Comparison of ENCODE assay signal across 8 cellular contexts in genomic region chr6:117601811-117602150, GRCh38. TPM values are rescaled to one million over a fixed set of nuclear protein-coding genes. Genes with fewer than 3 reads are reported as not detected.
DNase-seq lines count a peak whose midpoint lies in the region; ATAC-seq, FAIRE-seq and TF ChIP-seq lines count a peak whose summit lies in the region.

No MANE protein-coding gene starts in this region.

- TF ChIP-seq RAD21 in A549 (conservative IDR thresholded peaks at IDR 0.05 in 1 of 2, IDR thresholded peaks at IDR 0.05 in 1 of 2): no peak

- H3K9ac ChIP-seq in fibroblast of lung (ENCODE audit: insufficient read depth, low read length): peak overlapping the region; percentile 77

- POLR2A ChIA-PET in A549 (lab: Yijun Ruan, JAX): interaction anchor here (0.9 to 1.6 kb wide), 5 partner anchors 11 to 161 kb away, joined by 3 to 17 read pairs (median 4); no protein-coding TSS in a partner anchor

- peak overlapping the region; percentile 67 for H2AFZ ChIP-seq in fibroblast of lung (ENCODE audit: low read length)

- no peak for TF ChIP-seq CTCF in A549 (IDR thresholded peaks at IDR 0.05)
- TF ChIP-seq CTCF in fibroblast of lung (conservative IDR thresholded peaks at IDR 0.05 in 1 of 2, IDR thresholded peaks at IDR 0.05 in 1 of 2; ENCODE audit: low read depth in 1 of 2, low read length in 2 of 2): no peak
- no peak for TF ChIP-seq CTCF in osteocyte (IDR thresholded peaks at IDR 0.05)

- H3K36me3 ChIP-seq in fibroblast of lung (ENCODE audit: control insufficient read depth, insufficient read depth, low read length): no peaks in the 10 kb centered on the region

- 2% methylated on average over 5 of the region's 12 CpGs for WGBS in A549 (ENCODE audit: missing lambda C conversion rate)

- H3K9me3 ChIP-seq in A549 (peaks cover 9% of the 10 kb centered on the region; the same call in 2 of the 3 replicates), fibroblast of lung (ENCODE audit: control insufficient read depth, insufficient read depth, low read depth, low read length) (no peaks in the 10 kb centered on the region)

- H3K36me3 Mint-ChIP-seq in osteocyte (ENCODE audit: unreplicated experiment): peaks cover 20% of the 10 kb centered on the region

- H3K4me1 Mint-ChIP-seq in osteocyte (ENCODE audit: unreplicated experiment): peaks cover 34% of the 10 kb centered on the region

- no peaks in the 10 kb centered on the region for H3K27me3 ChIP-seq in fibroblast of lung (ENCODE audit: control insufficient read depth, insufficient read depth, low read length)

- peaks cover 8% of the 10 kb centered on the region for H3K27me3 Mint-ChIP-seq in osteocyte (ENCODE audit: unreplicated experiment)

- H4K20me1 ChIP-seq in fibroblast of lung (ENCODE audit: control insufficient read depth, extremely low read depth, insufficient read depth, low read length): no peaks in the 10 kb centered on the region

- peak overlapping the region; percentile 98 for H3K4me3 Mint-ChIP-seq in osteocyte (ENCODE audit: unreplicated experiment)

- TF ChIP-seq POLR2A in A549 (IDR thresholded peaks at IDR 0.05; ENCODE audit: low read length): no peak

- H3K4me2 ChIP-seq in A549: peak overlapping the region; percentile 85
- peak overlapping the region; percentile 81 for H3K4me2 ChIP-seq in fibroblast of lung (ENCODE audit: extremely low read depth, insufficient read depth, low read length)

- CTCF ChIA-PET in A549 (lab: Yijun Ruan, JAX): interaction anchor here (0.5 to 1.7 kb wide), 7 partner anchors 13 to 250 kb away, joined by 3 to 12 read pairs (median 5); no protein-coding TSS in a partner anchor

- H3K4me1 ChIP-seq in A549: peaks cover 20% of the 10 kb centered on the region; the same call in 2 of the 3 replicates
- H3K4me1 ChIP-seq in fibroblast of lung (ENCODE audit: control insufficient read depth, extremely low read depth, insufficient read depth, low read length): no peaks in the 10 kb centered on the region

- ATAC-seq in A549: peak in 1 of 2 experiments; percentile 47; a peak in 4 of 6 replicates
- ATAC-seq in GM18870 (IDR thresholded peaks at IDR 0.05; ENCODE audit: unreplicated experiment): peak; percentile 7
- peak; percentile 16 for ATAC-seq in HG03097 (IDR thresholded peaks at IDR 0.05; ENCODE audit: low FRiP score, unreplicated experiment)
- ATAC-seq in SK-N-SH treated with all-trans-retinoic acid at 6 μM for 48 hours: peak; percentile 38

- H3K27ac Mint-ChIP-seq in osteocyte (ENCODE audit: unreplicated experiment): peak overlapping the region; percentile 99

- H3K79me2 ChIP-seq in fibroblast of lung (ENCODE audit: control insufficient read depth, insufficient read depth, low read length): peaks cover 46% of the 10 kb centered on the region

- TF ChIP-seq EP300 in A549 (IDR thresholded peaks at IDR 0.05): no peak

- FAIRE-seq in A549 (lab: Jason Lieb, UNC): no peak

- DNase-seq in A549 (ENCODE audit: low read depth in 1 of 2, low spot score in 1 of 2) (no peak), fibroblast of lung (ENCODE audit: low read depth in 2 of 2) (no peak), osteocyte (ENCODE audit: extremely low spot score, unreplicated experiment) (no peak), NOMO-1 (lab: John Stamatoyannopoulos, UW; ENCODE audit: unreplicated experiment in 2 of 2) (no peak), NCI-H226 (no peak)

- peak overlapping the region; percentile 67 for H3K4me3 ChIP-seq in A549
- H3K4me3 ChIP-seq in fibroblast of lung (replicated peaks in 1 of 4; ENCODE audit: control extremely low read depth in 1 of 4, insufficient read depth in 1 of 4, low read depth in 3 of 4, low read length in 4 of 4): peak overlapping the region; percentile 77 to 96 (median 87)

- peaks cover 9% of the 10 kb centered on the region for H3K9me3 Mint-ChIP-seq in osteocyte (ENCODE audit: unreplicated experiment)

- H3K27ac ChIP-seq in A549: peak overlapping the region; percentile 94 to 95
- H3K27ac ChIP-seq in fibroblast of lung (ENCODE audit: insufficient read depth, low read length): peak overlapping the region; percentile 70

TF ChIP-seq in A549, 52 proteins besides CTCF, POLR2A, EP300 and RAD21 (continues in another document):
- TF ChIP-seq FOXS1 (CRISPR knock-in tag; IDR thresholded peaks at IDR 0.05) (no peak), GATA3 (IDR thresholded peaks at IDR 0.05; ENCODE audit: borderline replicate concordance) (no peak), HOXB5 (CRISPR knock-in tag; IDR thresholded peaks at IDR 0.05) (no peak), MYC (IDR thresholded peaks at IDR 0.05; ENCODE audit: borderline replicate concordance, low read length) (no peak), NR3C1 (IDR thresholded peaks at IDR 0.05) (no peak), KDM1A (IDR thresholded peaks at IDR 0.05; ENCODE audit: low read depth) (no peak), HOXA7 (CRISPR knock-in tag; IDR thresholded peaks at IDR 0.05) (no peak), ZFP36 (IDR thresholded peaks at IDR 0.05; ENCODE audit: borderline replicate concordance, partially characterized antibody) (no peak), PBX3 (IDR thresholded peaks at IDR 0.05) (no peak), FOSL2 (IDR thresholded peaks at IDR 0.05) (no peak), FOSL2 (CRISPR knock-in tag; IDR thresholded peaks at IDR 0.05) (no peak), CHD2 (IDR thresholded peaks at IDR 0.05; ENCODE audit: low read length, partially characterized antibody) (no peak)

TF ChIP-seq in SK-N-SH treated with all-trans-retinoic acid at 6 μM for 48 hours, 23 proteins besides CTCF, POLR2A, EP300 and RAD21:
- TF ChIP-seq CSDC2 (CRISPR knock-in tag; IDR thresholded peaks at IDR 0.05): no peak
- no peak for TF ChIP-seq RARB (CRISPR knock-in tag; IDR thresholded peaks at IDR 0.05)

RNA-seq across cellular contexts. Expression of gene GOPC, which starts 0.5 kb away (rescaled TPM):
- polyA plus RNA-seq in A549 (2011; rRNA removed) (27.8 and 38.9 TPM in 2 replicates), A549 (2017; fragmentation: RNase III; extraction: RNeasy Plus Mini Kit Qiagen cat#74134 plus additional on column Dnase treatment) (30.7 to 33.1 TPM (median 33.0 TPM) in 3 replicates), fibroblast of lung (22.4 and 32.2 TPM in 2 replicates)
- polyA plus RNA-seq in A549 (2012; cell fraction: cytosol; rRNA removed): 7.0 and 7.8 TPM in 2 replicates
- 4.9 and 6.8 TPM in 2 replicates for polyA plus RNA-seq in A549 (2012; cell fraction: nucleus; rRNA removed)
- 9.4 and 9.8 TPM in 2 replicates for polyA minus RNA-seq in A549 (2011; rRNA and poly(A)+ RNA removed)
- total RNA-seq in fibroblast of lung (42.1 and 45.4 TPM in 2 replicates), osteocyte (27.3 and 27.6 TPM in 2 replicates)
- 16.6 and 22.4 TPM in 2 replicates for polyA plus RNA-seq in fibroblast of lung (2012)
- polyA minus RNA-seq in fibroblast of lung (ENCODE audit: low replicate concordance): 1.2 and 3.2 TPM in 2 replicates
